In the genomic region with DNA sequence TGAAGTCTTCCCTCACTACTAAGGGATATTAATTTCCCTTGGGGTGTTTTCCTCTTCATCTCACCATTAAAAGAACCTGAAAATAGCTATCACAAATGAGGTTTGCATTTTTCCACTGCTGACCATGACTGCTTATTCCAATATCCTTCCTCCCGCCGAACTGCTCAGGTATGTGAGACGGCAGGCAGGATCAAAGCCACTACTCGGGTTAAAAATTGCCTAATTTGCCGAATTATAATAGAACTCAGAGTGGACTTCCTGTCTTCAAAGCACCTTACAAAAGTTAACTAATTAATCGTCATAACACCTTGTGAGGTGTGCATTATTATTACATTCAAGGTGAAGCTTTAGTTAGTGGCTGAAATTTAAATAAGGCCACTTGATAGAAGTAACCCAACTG, we compare ENCODE assay signal across 1 cellular context.
TF ChIP-seq lines count a peak whose summit lies in the region.

No MANE protein-coding gene starts in this region.

TF ChIP-seq in HepG2, 621 proteins besides CTCF, POLR2A, EP300 and RAD21 (continued from another document):
- no peak for TF ChIP-seq ZBTB40 (IDR thresholded peaks at IDR 0.05)
- TF ChIP-seq ZBTB40 (CRISPR knock-in tag; IDR thresholded peaks at IDR 0.05): no peak
- TF ChIP-seq TCF7 (IDR thresholded peaks at IDR 0.05; ENCODE audit: low read depth): 0 out of 2 replicates have a peak, but pooled peaks have one; percentile 6
TF ChIP-seq in HepG2: peak in this region for 1.
